ENCODE assay signal across 8 cellular contexts in genomic region chr9:100427366-100428263, GRCh38. TPM values are rescaled to one million over a fixed set of nuclear protein-coding genes. Genes with fewer than 3 reads are reported as not detected.
A peak's percentile ranks its signal among the peaks of the same experiment; 100 is the strongest.
DNase-seq lines count a peak whose midpoint lies in the region; ATAC-seq and TF ChIP-seq lines count a peak whose summit lies in the region.

No MANE protein-coding gene starts in this region.

- peak overlapping the region; percentile 72 for H3K4me3 Mint-ChIP-seq in activated naive CD4-positive, alpha-beta T cell treated with anti-CD3 and anti-CD28 coated beads for 36 hours
- peak overlapping the region; percentile 71 for H3K4me3 Mint-ChIP-seq in natural killer cell

- H3K27me3 Mint-ChIP-seq in activated naive CD4-positive, alpha-beta T cell treated with anti-CD3 and anti-CD28 coated beads for 36 hours (ENCODE audit: low read depth), result no peaks in the 10 kb centered on the region
- peaks cover 0 to 2% of the 10 kb centered on the region in 2 donors for H3K27me3 Mint-ChIP-seq in natural killer cell (ENCODE audit: low read depth in 2 of 2)

- peak; percentile 28 for DNase-seq in activated naive CD4-positive, alpha-beta T cell treated with anti-CD3 and anti-CD28 coated beads for 36 hours
- DNase-seq in activated naive CD4-positive, alpha-beta T cell treated with Interleukin-2 at 50 U/mL for 16 hours, result no peak
- DNase-seq in NCI-H345 (lab: John Stamatoyannopoulos, UW) (peak; percentile 50), fibroblast of the aortic adventitia (ENCODE audit: low read depth) (peak; percentile 69), natural killer cell (no peak), upper lobe of left lung (peak in 1 of 2 donors; percentile 44)
- DNase-seq in activated T-cell treated with anti-CD3 and anti-CD28 coated beads, Interleukin-2, amount 50 U/mL, for 48 hours, result peak; percentile 59 to 64

- H3K36me3 ChIP-seq in upper lobe of left lung, result no peaks in the 10 kb centered on the region

- CTCF ChIA-PET in activated naive CD4-positive, alpha-beta T cell treated with anti-CD3 and anti-CD28 coated beads for 36 hours (lab: Charles Lee), result interaction anchor here (1.3 kb wide), 1 partner anchor 10 kb away, joined by 9 read pairs; no protein-coding TSS in a partner anchor

- intact Hi-C loops in activated naive CD4-positive, alpha-beta T cell treated with anti-CD3 and anti-CD28 coated beads for 36 hours (cut with micrococcal nuclease), result loop anchor here (1.0 to 5.0 kb wide), 4 partner anchors 11 to 1107 kb away; partner anchors contain the start of genes MRPL50, NR4A3 and ZNF189
- intact Hi-C loops in natural killer cell (cut with micrococcal nuclease), result no loop called here

- no peak for TF ChIP-seq POLR2A in upper lobe of left lung (IDR thresholded peaks at IDR 0.05)

- H3K9me3 ChIP-seq in upper lobe of left lung, result no peaks in the 10 kb centered on the region

- peaks cover 30% of the 10 kb centered on the region for H3K4me1 Mint-ChIP-seq in activated naive CD4-positive, alpha-beta T cell treated with anti-CD3 and anti-CD28 coated beads for 36 hours (ENCODE audit: low read depth)
- H3K4me1 Mint-ChIP-seq in natural killer cell, result peaks cover 17 to 27% of the 10 kb centered on the region in 2 donors

- ATAC-seq in HG02970 (IDR thresholded peaks at IDR 0.05; ENCODE audit: low FRiP score, unreplicated experiment) (peak; percentile 47), natural killer cell (peak; percentile 49 to 57 (median 55)), upper lobe of left lung (ENCODE audit: low FRiP score in 2 of 2) (peak; percentile 45 to 56)

- WGBS in upper lobe of left lung, 2 donors, result 13 to 34% methylated on average over 9 to 22 of the region's 65 CpGs

- no peak for TF ChIP-seq CTCF in fibroblast of the aortic adventitia (IDR thresholded peaks at IDR 0.05; ENCODE audit: insufficient read depth, low read length)
- no peak for TF ChIP-seq CTCF in natural killer cell (IDR thresholded peaks at IDR 0.05)
- no peak for TF ChIP-seq CTCF in upper lobe of left lung (IDR thresholded peaks at IDR 0.05)

- H3K27ac Mint-ChIP-seq in activated naive CD4-positive, alpha-beta T cell treated with anti-CD3 and anti-CD28 coated beads for 36 hours, result peak overlapping the region; percentile 10
- H3K27ac Mint-ChIP-seq in natural killer cell, result peak overlapping the region; percentile 55 to 58

- peaks cover 14 to 30% (median 24%) of the 10 kb centered on the region in 4 donors for H3K4me1 ChIP-seq in upper lobe of left lung

- H3K27me3 ChIP-seq in upper lobe of left lung, result no peaks in the 10 kb centered on the region

- no peaks in the 10 kb centered on the region for H3K9me3 Mint-ChIP-seq in activated naive CD4-positive, alpha-beta T cell treated with anti-CD3 and anti-CD28 coated beads for 36 hours
- H3K9me3 Mint-ChIP-seq in natural killer cell, result no peaks in the 10 kb centered on the region

- H3K4me3 ChIP-seq in fibroblast of the aortic adventitia (ENCODE audit: low read depth, low read length), result peak overlapping the region; percentile 79
- peak overlapping the region; percentile 87 to 94 (median 92) for H3K4me3 ChIP-seq in upper lobe of left lung

- H3K27ac ChIP-seq in upper lobe of left lung, result peak overlapping the region; percentile 81 to 93 (median 88)

- no peak for TF ChIP-seq EP300 in upper lobe of left lung (IDR thresholded peaks at IDR 0.05)

- H3K36me3 Mint-ChIP-seq in activated naive CD4-positive, alpha-beta T cell treated with anti-CD3 and anti-CD28 coated beads for 36 hours (ENCODE audit: low read depth), result peaks cover 2% of the 10 kb centered on the region
- H3K36me3 Mint-ChIP-seq in natural killer cell, result no peaks in the 10 kb centered on the region

RNA-seq across cellular contexts. Expression of gene MSANTD3, which starts 0.7 kb away (rescaled TPM):
- total RNA-seq in activated naive CD4-positive, alpha-beta T cell treated with anti-CD3 and anti-CD28 coated beads for 36 hours, result 10 to 100 TPM; 10.4 to 11.5 TPM
- total RNA-seq in fibroblast of the aortic adventitia (ENCODE audit: low replicate concordance), result 50.9 and 76.1 TPM in 2 replicates
- total RNA-seq in natural killer cell, result 10 to 100 TPM; 11.3 to 15.6 (median 14.2) TPM
- 10 to 100 TPM; 13.6 to 28.3 (median 23.0) TPM for total RNA-seq in upper lobe of left lung

RNA-seq across cellular contexts. Expression of gene TMEFF1, which starts 45.3 kb away (rescaled TPM):
- total RNA-seq in activated naive CD4-positive, alpha-beta T cell treated with anti-CD3 and anti-CD28 coated beads for 36 hours, result under 1 TPM; 0.26 to 0.27 TPM
- total RNA-seq in fibroblast of the aortic adventitia (ENCODE audit: low replicate concordance) (0.49 and 1.3 TPM in 2 replicates), natural killer cell (under 1 TPM in 1 of 3 donors, not detected in 2; 0.18 TPM), upper lobe of left lung (under 1 TPM in 4 of 6 donors, not detected in 2; 0.11 to 0.30 (median 0.18) TPM)

Comparison
In these comparisons a context has a peak if more than half of its experiments do, and no peak if none do; other contexts are left out.
1. DNase-seq: peak in activated naive CD4-positive, alpha-beta T cell treated with anti-CD3 and anti-CD28 coated beads for 36 hours (single experiment), NCI-H345 (single experiment), activated T-cell treated with anti-CD3 and anti-CD28 coated beads, Interleukin-2, amount 50 U/mL, for 48 hours (2 of 2) and fibroblast of the aortic adventitia (single experiment); none in activated naive CD4-positive, alpha-beta T cell treated with Interleukin-2 at 50 U/mL for 16 hours (single experiment) and natural killer cell (single experiment).
2. Peak in every context shown above with its lines, with median percentiles within 50 percentile points of each other: ATAC-seq.